In genomic region chr11:12577746-12578644, GRCh38 we compare ENCODE assay signal across 1 cellular context.
TF ChIP-seq lines count a peak whose summit lies in the region.

No MANE protein-coding gene starts in this region.

TF ChIP-seq in SK-N-SH, 30 proteins besides CTCF, POLR2A, EP300 and RAD21 (continued from another document):
- TF ChIP-seq, protein P1, sequence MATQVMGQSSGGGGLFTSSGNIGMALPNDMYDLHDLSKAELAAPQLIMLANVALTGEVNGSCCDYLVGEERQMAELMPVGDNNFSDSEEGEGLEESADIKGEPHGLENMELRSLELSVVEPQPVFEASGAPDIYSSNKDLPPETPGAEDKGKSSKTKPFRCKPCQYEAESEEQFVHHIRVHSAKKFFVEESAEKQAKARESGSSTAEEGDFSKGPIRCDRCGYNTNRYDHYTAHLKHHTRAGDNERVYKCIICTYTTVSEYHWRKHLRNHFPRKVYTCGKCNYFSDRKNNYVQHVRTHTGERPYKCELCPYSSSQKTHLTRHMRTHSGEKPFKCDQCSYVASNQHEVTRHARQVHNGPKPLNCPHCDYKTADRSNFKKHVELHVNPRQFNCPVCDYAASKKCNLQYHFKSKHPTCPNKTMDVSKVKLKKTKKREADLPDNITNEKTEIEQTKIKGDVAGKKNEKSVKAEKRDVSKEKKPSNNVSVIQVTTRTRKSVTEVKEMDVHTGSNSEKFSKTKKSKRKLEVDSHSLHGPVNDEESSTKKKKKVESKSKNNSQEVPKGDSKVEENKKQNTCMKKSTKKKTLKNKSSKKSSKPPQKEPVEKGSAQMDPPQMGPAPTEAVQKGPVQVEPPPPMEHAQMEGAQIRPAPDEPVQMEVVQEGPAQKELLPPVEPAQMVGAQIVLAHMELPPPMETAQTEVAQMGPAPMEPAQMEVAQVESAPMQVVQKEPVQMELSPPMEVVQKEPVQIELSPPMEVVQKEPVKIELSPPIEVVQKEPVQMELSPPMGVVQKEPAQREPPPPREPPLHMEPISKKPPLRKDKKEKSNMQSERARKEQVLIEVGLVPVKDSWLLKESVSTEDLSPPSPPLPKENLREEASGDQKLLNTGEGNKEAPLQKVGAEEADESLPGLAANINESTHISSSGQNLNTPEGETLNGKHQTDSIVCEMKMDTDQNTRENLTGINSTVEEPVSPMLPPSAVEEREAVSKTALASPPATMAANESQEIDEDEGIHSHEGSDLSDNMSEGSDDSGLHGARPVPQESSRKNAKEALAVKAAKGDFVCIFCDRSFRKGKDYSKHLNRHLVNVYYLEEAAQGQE (IDR thresholded peaks at IDR 0.05; ENCODE audit: low read depth, low read length) = no peak
- no peak for TF ChIP-seq FOSL2 (IDR thresholded peaks at IDR 0.05; ENCODE audit: borderline replicate concordance, low read depth)
- TF ChIP-seq, protein P2, sequence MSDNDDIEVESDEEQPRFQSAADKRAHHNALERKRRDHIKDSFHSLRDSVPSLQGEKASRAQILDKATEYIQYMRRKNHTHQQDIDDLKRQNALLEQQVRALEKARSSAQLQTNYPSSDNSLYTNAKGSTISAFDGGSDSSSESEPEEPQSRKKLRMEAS (IDR thresholded peaks at IDR 0.05; ENCODE audit: low read depth) = no peak
